ENCODE assay signal across 1 cellular context in genomic region chr19:51926784-51927741, GRCh38.
A peak's percentile ranks its signal among the peaks of the same experiment; 100 is the strongest.
TF ChIP-seq lines count a peak whose summit lies in the region.

TSS of gene ZNF613 (plus strand) at chr19:51927472. CDS start at chr19:51936221, 8,749 bp downstream.

TF ChIP-seq in HepG2, 621 proteins besides CTCF, POLR2A, EP300 and RAD21 (continued from another document and continues in another):
- 0 out of 2 replicates have a peak, but pooled peaks have one; percentile 12 for TF ChIP-seq E2F1 (CRISPR knock-in tag; IDR thresholded peaks at IDR 0.05)
- TF ChIP-seq RAD51 (IDR thresholded peaks at IDR 0.05; ENCODE audit: borderline replicate concordance): no peak
- no peak for TF ChIP-seq BRF2 (CRISPR knock-in tag; IDR thresholded peaks at IDR 0.05)
- TF ChIP-seq MEF2D (CRISPR knock-in tag; IDR thresholded peaks at IDR 0.05): no peak
- peak; percentile 55 for TF ChIP-seq ZEB1 (IDR thresholded peaks at IDR 0.05; ENCODE audit: insufficient replicate concordance, low read depth)
- no peak for TF ChIP-seq FOXA1 (IDR thresholded peaks at IDR 0.05)
- no peak; the same call in 1 of the 2 replicates for TF ChIP-seq FOXA1 (CRISPR knock-in tag; IDR thresholded peaks at IDR 0.05)
- no peak for TF ChIP-seq MLX (CRISPR knock-in tag; IDR thresholded peaks at IDR 0.05)
- TF ChIP-seq ZNF761 (CRISPR knock-in tag; conservative IDR thresholded peaks at IDR 0.05): no peak
- TF ChIP-seq USF2 (IDR thresholded peaks at IDR 0.05; ENCODE audit: low read depth, low read length): no peak
- no peak for TF ChIP-seq USF2 (CRISPR knock-in tag; IDR thresholded peaks at IDR 0.05; ENCODE audit: borderline replicate concordance)
- no peak for TF ChIP-seq ZNF260 (CRISPR knock-in tag; IDR thresholded peaks at IDR 0.05; ENCODE audit: borderline replicate concordance, low read depth)
- TF ChIP-seq SMARCE1 (IDR thresholded peaks at IDR 0.05; ENCODE audit: borderline replicate concordance): no peak
- TF ChIP-seq ZNF253 (CRISPR knock-in tag; IDR thresholded peaks at IDR 0.05; ENCODE audit: borderline replicate concordance): no peak
- no peak for TF ChIP-seq AKNA (CRISPR knock-in tag; IDR thresholded peaks at IDR 0.05; ENCODE audit: borderline replicate concordance)
- peak; percentile 18; the same call in 1 of the 2 replicates for TF ChIP-seq ZNF264 (CRISPR knock-in tag; IDR thresholded peaks at IDR 0.05)
- peak; percentile 90 for TF ChIP-seq ZNF143 (CRISPR knock-in tag; IDR thresholded peaks at IDR 0.05)
- no peak; the same call in 1 of the 2 replicates for TF ChIP-seq EHMT2 (IDR thresholded peaks at IDR 0.05; ENCODE audit: borderline replicate concordance, low read depth, low read length)
- peak; percentile 42; the same call in 1 of the 2 replicates for TF ChIP-seq SNAPC2 (CRISPR knock-in tag; IDR thresholded peaks at IDR 0.05)
- no peak for TF ChIP-seq ZNF567 (CRISPR knock-in tag; IDR thresholded peaks at IDR 0.05; ENCODE audit: borderline replicate concordance)
- no peak for TF ChIP-seq WIZ (CRISPR knock-in tag; IDR thresholded peaks at IDR 0.05)
- no peak for TF ChIP-seq ZKSCAN1 (IDR thresholded peaks at IDR 0.05; ENCODE audit: low read length)
- no peak for TF ChIP-seq CERS6 (CRISPR knock-in tag; IDR thresholded peaks at IDR 0.05)
- TF ChIP-seq KLF11 (CRISPR knock-in tag; IDR thresholded peaks at IDR 0.05): no peak
- 0 out of 2 replicates have a peak, but pooled peaks have one; percentile 53 for TF ChIP-seq MXD1 (CRISPR knock-in tag; IDR thresholded peaks at IDR 0.05)
- no peak for TF ChIP-seq CHCHD3 (CRISPR knock-in tag; IDR thresholded peaks at IDR 0.05)
- no peak for TF ChIP-seq MLXIP (CRISPR knock-in tag; IDR thresholded peaks at IDR 0.05; ENCODE audit: borderline replicate concordance)
- TF ChIP-seq CBFB (CRISPR knock-in tag; IDR thresholded peaks at IDR 0.05): no peak
- TF ChIP-seq ZC3H13 (CRISPR knock-in tag; IDR thresholded peaks at IDR 0.05): no peak
- TF ChIP-seq SMC3 (IDR thresholded peaks at IDR 0.05; ENCODE audit: low read length): no peak
- TF ChIP-seq ZNF33B (CRISPR knock-in tag; IDR thresholded peaks at IDR 0.05): 0 out of 2 replicates have a peak, but pooled peaks have one; percentile 19
- no peak for TF ChIP-seq ZNF280B (CRISPR knock-in tag; IDR thresholded peaks at IDR 0.05; ENCODE audit: borderline replicate concordance)
- TF ChIP-seq ZNF512 (CRISPR knock-in tag; IDR thresholded peaks at IDR 0.05): no peak
- peak; percentile 68 for TF ChIP-seq BORCS8-MEF2B (CRISPR knock-in tag; IDR thresholded peaks at IDR 0.05)
- no peak for TF ChIP-seq FOXJ3 (CRISPR knock-in tag; IDR thresholded peaks at IDR 0.05; ENCODE audit: borderline replicate concordance)
- TF ChIP-seq TFAP4 (IDR thresholded peaks at IDR 0.05; ENCODE audit: borderline replicate concordance, low read depth): 0 out of 2 replicates have a peak, but pooled peaks have one; percentile 23
- TF ChIP-seq MTF1 (CRISPR knock-in tag; IDR thresholded peaks at IDR 0.05): no peak
- no peak for TF ChIP-seq KLF13 (CRISPR knock-in tag; IDR thresholded peaks at IDR 0.05)
- no peak for TF ChIP-seq HDAC6 (IDR thresholded peaks at IDR 0.05; ENCODE audit: low read depth, low read length)
- peak; percentile 46 for TF ChIP-seq KMT2A (CRISPR knock-in tag; IDR thresholded peaks at IDR 0.05)
- no peak; the same call in 1 of the 2 replicates for TF ChIP-seq MBD4 (IDR thresholded peaks at IDR 0.05; ENCODE audit: borderline replicate concordance, low read length)
